15 cellular contexts compared by ENCODE assay signal in genomic region chr16:85908889-85909584, GRCh38. TPM values are rescaled to one million over a fixed set of nuclear protein-coding genes. Genes with fewer than 3 reads are reported as not detected.
A peak's percentile ranks its signal among the peaks of the same experiment; 100 is the strongest.
DNase-seq lines count a peak whose midpoint lies in the region; ATAC-seq and TF ChIP-seq lines count a peak whose summit lies in the region.
"Had no signal": no experiment of that assay in that cellular context is flagged by ENCODE, and none has a peak within 500 bp of the region (broad histone marks: within the 10 kb centered on the region; RNA-seq: fewer than 3 reads in every experiment).

No MANE protein-coding gene starts in this region.

- H3K27me3 Mint-ChIP-seq in natural killer cell treated with Interleukin-12 subunit alpha and Interleukin-12 subunit beta and Interleukin-15 and Interleukin-18, amount 100 ng/mL, for 72 hours, result no peaks in the 10 kb centered on the region
- H3K27me3 Mint-ChIP-seq in CD4-positive, alpha-beta T cell, result no peaks in the 10 kb centered on the region

- peaks cover 55% of the 10 kb centered on the region for H3K36me3 Mint-ChIP-seq in natural killer cell treated with Interleukin-12 subunit alpha and Interleukin-12 subunit beta and Interleukin-15 and Interleukin-18, amount 100 ng/mL, for 72 hours
- H3K36me3 Mint-ChIP-seq in CD4-positive, alpha-beta T cell (ENCODE audit: low read depth), result peaks cover 4% of the 10 kb centered on the region

- peak overlapping the region; percentile 4 to 87 (median 75); a peak in 14 of 22 replicates for H3K9ac ChIP-seq in BLaER1 treated with 17β-estradiol and CSF1 and Interleukin-3, amounts not matched to agents 10 nM and 100 nM
- peak overlapping the region; percentile 70 for H3K9ac ChIP-seq in Karpas-422 (ENCODE audit: low read length)
- H3K9ac ChIP-seq in duodenal mucosa (ENCODE audit: low read depth in 1 of 2, low read length in 2 of 2), result no peak overlapping the region

- peak overlapping the region; percentile 87 to 99 (median 95) for H3K4me2 ChIP-seq in BLaER1 treated with 17β-estradiol and CSF1 and Interleukin-3, amounts not matched to agents 10 nM and 100 nM
- H3K4me2 ChIP-seq in Karpas-422 (ENCODE audit: low read depth, low read length, poor library complexity, severe bottlenecking), result peak overlapping the region; percentile 75

- peaks cover 23 to 100% (median 97%) of the 10 kb centered on the region in 11 experiments; a peak in 21 of 22 replicates for H3K36me3 ChIP-seq in BLaER1 treated with 17β-estradiol and CSF1 and Interleukin-3, amounts not matched to agents 10 nM and 100 nM
- H3K36me3 ChIP-seq in Karpas-422 (ENCODE audit: insufficient read depth, low read length) (peaks cover 76% of the 10 kb centered on the region), duodenal mucosa (ENCODE audit: control insufficient read depth in 1 of 2, insufficient read depth in 2 of 2, low read length in 2 of 2) (peaks cover 72 to 94% of the 10 kb centered on the region in 2 donors)
- H3K36me3 ChIP-seq: BE2C, ovary had no signal

- H3K4me3 Mint-ChIP-seq in natural killer cell treated with Interleukin-12 subunit alpha and Interleukin-12 subunit beta and Interleukin-15 and Interleukin-18, amount 100 ng/mL, for 72 hours, result peak overlapping the region; percentile 32
- no peak overlapping the region for H3K4me3 Mint-ChIP-seq in CD4-positive, alpha-beta T cell

- H3K4me3 ChIP-seq in BLaER1 treated with 17β-estradiol and CSF1 and Interleukin-3, amounts not matched to agents 10 nM and 100 nM, result peak overlapping the region in 7 of 10 experiments; percentile 1 to 77 (median 35); a peak in 7 of 20 replicates
- peak overlapping the region; percentile 55 for H3K4me3 ChIP-seq in Karpas-422 (ENCODE audit: low read length)
- H3K4me3 ChIP-seq in duodenal mucosa (ENCODE audit: low read depth in 1 of 2, low read length in 2 of 2), result no peak overlapping the region
- H3K4me3 ChIP-seq: lung, ovary had no signal

- no peaks in the 10 kb centered on the region for H3K9me2 ChIP-seq in Karpas-422 (replicated peaks; ENCODE audit: insufficient read depth, low read length)

- peaks cover 0 to 30% (median 19%) of the 10 kb centered on the region in 11 experiments; a peak in 17 of 22 replicates for H3K9me3 ChIP-seq in BLaER1 treated with 17β-estradiol and CSF1 and Interleukin-3, amounts not matched to agents 10 nM and 100 nM (replicated peaks in 1 of 11)
- H3K9me3 ChIP-seq in Karpas-422 (ENCODE audit: low read length) (no peaks in the 10 kb centered on the region), duodenal mucosa (ENCODE audit: control insufficient read depth in 1 of 2, low read length in 2 of 2) (no peaks in the 10 kb centered on the region)
- H3K9me3 ChIP-seq in CD4-positive, alpha-beta T cell (ENCODE audit: control insufficient read depth, low read length), result no peaks in the 10 kb centered on the region
- H3K9me3 ChIP-seq: BE2C, ovary had no signal

- intact Hi-C loops in CD4-positive, alpha-beta T cell (cut with DNase I, micrococcal nuclease), result no loop called here

- no peak for TF ChIP-seq CTCF in CD4-positive, alpha-beta T cell (IDR thresholded peaks at IDR 0.05)

- no peaks in the 10 kb centered on the region for H3K27me3 ChIP-seq in BLaER1 treated with 17β-estradiol and CSF1 and Interleukin-3, amounts not matched to agents 10 nM and 100 nM
- H3K27me3 ChIP-seq in Karpas-422 (ENCODE audit: low read length) (no peaks in the 10 kb centered on the region), duodenal mucosa (ENCODE audit: control insufficient read depth in 1 of 2, insufficient read depth in 2 of 2, low read length in 2 of 2) (no peaks in the 10 kb centered on the region)
- H3K27me3 ChIP-seq in CD4-positive, alpha-beta T cell (ENCODE audit: control insufficient read depth, insufficient read depth, low read length), result no peaks in the 10 kb centered on the region
- H3K27me3 ChIP-seq: ovary had no signal

- H3K4me1 ChIP-seq in BLaER1 treated with 17β-estradiol and CSF1 and Interleukin-3, amounts not matched to agents 10 nM and 100 nM, result peaks cover 83 to 100% (median 100%) of the 10 kb centered on the region in 10 experiments
- H3K4me1 ChIP-seq in Karpas-422 (ENCODE audit: low read length), result peaks cover 100% of the 10 kb centered on the region
- peaks cover 4 to 14% of the 10 kb centered on the region in 2 donors for H3K4me1 ChIP-seq in duodenal mucosa (ENCODE audit: control insufficient read depth in 1 of 2, insufficient read depth in 2 of 2, low read length in 2 of 2)
- H3K4me1 ChIP-seq: BE2C had no signal

- ATAC-seq in natural killer cell treated with Interleukin-12 subunit alpha and Interleukin-12 subunit beta and Interleukin-15 and Interleukin-18, amount 100 ng/mL, for 72 hours, result no peak
- ATAC-seq in CD4-positive, alpha-beta T cell (ENCODE audit: poor library complexity), result no peak
- no peak for ATAC-seq in GM18873 (IDR thresholded peaks at IDR 0.05; ENCODE audit: low FRiP score, unreplicated experiment)

- H3K4me1 Mint-ChIP-seq in natural killer cell treated with Interleukin-12 subunit alpha and Interleukin-12 subunit beta and Interleukin-15 and Interleukin-18, amount 100 ng/mL, for 72 hours (ENCODE audit: low read depth in 2 of 2), result peaks cover 65 to 77% of the 10 kb centered on the region in 2 donors
- peaks cover 9% of the 10 kb centered on the region for H3K4me1 Mint-ChIP-seq in CD4-positive, alpha-beta T cell (ENCODE audit: low read depth)

- H3K27ac Mint-ChIP-seq in natural killer cell treated with Interleukin-12 subunit alpha and Interleukin-12 subunit beta and Interleukin-15 and Interleukin-18, amount 100 ng/mL, for 72 hours, result peak overlapping the region; percentile 67 to 89
- H3K27ac Mint-ChIP-seq in CD4-positive, alpha-beta T cell, result no peak overlapping the region

- peaks cover 42% of the 10 kb centered on the region for H3K79me2 ChIP-seq in Karpas-422 (ENCODE audit: low read length)

- CTCF ChIA-PET in CD4-positive, alpha-beta T cell (lab: Charles Lee), result no interaction called here

- peak overlapping the region; percentile 65 to 100 (median 90); a peak in 21 of 22 replicates for H3K27ac ChIP-seq in BLaER1 treated with 17β-estradiol and CSF1 and Interleukin-3, amounts not matched to agents 10 nM and 100 nM
- H3K27ac ChIP-seq in Karpas-422 (ENCODE audit: low read length) (peak overlapping the region; percentile 99), duodenal mucosa (ENCODE audit: low read depth, low read length) (peak overlapping the region; percentile 36)
- H3K27ac ChIP-seq in CD4-positive, alpha-beta T cell (ENCODE audit: low read depth, low read length), result no peak overlapping the region
- H3K27ac ChIP-seq: ovary had no signal

- H2AFZ ChIP-seq in Karpas-422 (ENCODE audit: low read length), result no peak overlapping the region

- no peak for DNase-seq in Karpas-422
- no peak for DNase-seq in natural killer cell treated with Interleukin-12 subunit alpha and Interleukin-12 subunit beta and Interleukin-15 and Interleukin-18, amount 100 ng/mL, for 72 hours (ENCODE audit: low spot score)
- no peak for DNase-seq in mucosa of gallbladder (ENCODE audit: low spot score)
- DNase-seq in CD4-positive, alpha-beta T cell, result no peak
- no peak for DNase-seq in NCI-H146 treated with DMSO at 0.1 percent for 48 hours (lab: John Stamatoyannopoulos, UW; ENCODE audit: unreplicated experiment)
- DNase-seq: BE2C; hippocampal formation; ovary; stimulated activated CD4-positive, alpha-beta T cell treated with anti-CD3 and anti-CD28 coated beads, Interleukin-1b, Interleukin-23, amount 100 ng/mL, for 48 hours had no signal

- H4K20me1 ChIP-seq in BLaER1 treated with 17β-estradiol and CSF1 and Interleukin-3, amounts not matched to agents 10 nM and 100 nM, result peaks cover 0 to 99% (median 31%) of the 10 kb centered on the region in 11 experiments; a peak in 12 of 22 replicates
- H4K20me1 ChIP-seq in Karpas-422 (ENCODE audit: insufficient read depth, low read depth, low read length), result peaks cover 19% of the 10 kb centered on the region; the same call in 1 of the 2 replicates

- no peaks in the 10 kb centered on the region for H3K9me3 Mint-ChIP-seq in natural killer cell treated with Interleukin-12 subunit alpha and Interleukin-12 subunit beta and Interleukin-15 and Interleukin-18, amount 100 ng/mL, for 72 hours
- H3K9me3 Mint-ChIP-seq in CD4-positive, alpha-beta T cell, result no peaks in the 10 kb centered on the region

- POLR2A ChIA-PET in CD4-positive, alpha-beta T cell (lab: Charles Lee), result no interaction called here

RNA-seq across cellular contexts. Expression of gene IRF8, which starts 10.1 kb away (rescaled TPM):
- total RNA-seq in Karpas-422 (2014; rRNA removed; shearing (Covaris generic); ENCODE audit: low replicate concordance), result 285 and 592 TPM in 2 replicates
- 100 to 1,000 TPM; 198 to 510 TPM for total RNA-seq in natural killer cell treated with Interleukin-12 subunit alpha and Interleukin-12 subunit beta and Interleukin-15 and Interleukin-18, amount 100 ng/mL, for 72 hours
- 29.6 TPM for total RNA-seq in mucosa of gallbladder
- total RNA-seq in CD4-positive, alpha-beta T cell, result 10 to 100 TPM; 11.3 to 13.2 TPM
- total RNA-seq: MCF 10A, RPMI7951 had no signal

Comparison
In these comparisons a context has a peak if more than half of its experiments do, and no peak if none do; other contexts are left out.
1. H3K4me3 ChIP-seq: peak in BLaER1 treated with 17β-estradiol and CSF1 and Interleukin-3, amounts not matched to agents 10 nM and 100 nM (7 of 10) and Karpas-422 (single experiment); none in duodenal mucosa (0 of 2).
2. H3K9ac ChIP-seq: peak in BLaER1 treated with 17β-estradiol and CSF1 and Interleukin-3, amounts not matched to agents 10 nM and 100 nM (11 of 11) and Karpas-422 (single experiment); none in duodenal mucosa (0 of 2).